In the genomic region with DNA sequence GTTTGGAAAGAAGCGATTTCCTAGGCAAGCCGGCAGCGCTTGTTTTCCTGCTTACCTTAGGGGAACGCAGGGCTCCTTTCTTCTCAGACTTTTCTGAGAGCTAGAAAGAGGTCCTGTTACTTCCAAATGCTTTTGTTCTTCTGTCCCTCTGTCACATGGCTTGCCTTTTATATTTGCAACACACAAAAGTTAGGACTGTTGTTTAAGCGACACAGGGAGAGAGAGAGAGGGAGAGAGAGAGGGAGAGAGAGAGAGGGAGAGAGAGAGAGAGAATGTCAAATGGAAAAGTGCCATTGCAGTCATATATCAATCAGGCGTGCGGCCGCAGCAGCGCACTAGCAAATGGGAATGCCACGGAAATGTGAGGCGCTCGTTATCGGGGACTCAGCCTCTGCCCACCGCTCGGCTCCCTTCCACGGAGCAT, we compare ENCODE assay signal across 8 cellular contexts. TPM values are rescaled to one million over a fixed set of nuclear protein-coding genes. Genes with fewer than 3 reads are reported as not detected.
A peak's percentile ranks its signal among the peaks of the same experiment; 100 is the strongest.
DNase-seq lines count a peak whose midpoint lies in the region; ATAC-seq and TF ChIP-seq lines count a peak whose summit lies in the region.

A gene with protein sequence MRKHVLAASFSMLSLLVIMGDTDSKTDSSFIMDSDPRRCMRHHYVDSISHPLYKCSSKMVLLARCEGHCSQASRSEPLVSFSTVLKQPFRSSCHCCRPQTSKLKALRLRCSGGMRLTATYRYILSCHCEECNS (minus strand): TSS at position 142 of the 424 bp plus-strand sequence. CDS start 14,745 bp downstream, outside the sequence.

- 1 to 20% (median 9%) methylated on average over 16 of the region's 16 CpGs for WGBS in heart left ventricle, 4 donors

- H3K36me3 ChIP-seq in heart left ventricle (no peaks in the 10 kb centered on the region), muscle layer of colon (ENCODE audit: insufficient read depth, low read length) (no peaks in the 10 kb centered on the region), vagina (no peaks in the 10 kb centered on the region)

- no peaks in the 10 kb centered on the region for H3K36me3 Mint-ChIP-seq in dendritic cell treated with granulocyte-macrophage colony-stimulating factor and Interleukin-4, amounts not matched to agents 40 ng/mL and 50 ng/mL, for 4 days (ENCODE audit: low read depth)

- TF ChIP-seq POLR2A in heart left ventricle (IDR thresholded peaks at IDR 0.05): no peak
- no peak for TF ChIP-seq POLR2A in vagina (IDR thresholded peaks at IDR 0.05)

- H3K27ac Mint-ChIP-seq in dendritic cell treated with granulocyte-macrophage colony-stimulating factor and Interleukin-4, amounts not matched to agents 40 ng/mL and 50 ng/mL, for 4 days: peak within 1 kb of the TSS; percentile 78

- intact Hi-C loops in heart left ventricle (cut with DNase I) (loop anchor here in 1 of 10 donors (10.0 kb wide), 1 partner anchor 52 kb away; no protein-coding TSS in a partner anchor), cardiac septum (cut with DNase I) (no loop called here), vagina (cut with DNase I) (no loop called here)
- intact Hi-C loops in dendritic cell treated with granulocyte-macrophage colony-stimulating factor and Interleukin-4, amounts not matched to agents 40 ng/mL and 50 ng/mL, for 4 days (cut with micrococcal nuclease): loop anchor here (5.0 kb wide), 2 partner anchors 39 to 54 kb away; no protein-coding TSS in a partner anchor

- no peak within 1 kb of the TSS for H3K27ac ChIP-seq in heart left ventricle
- H3K27ac ChIP-seq in muscle layer of colon (ENCODE audit: low read depth, low read length): no peak within 1 kb of the TSS
- H3K27ac ChIP-seq in vagina: no peak within 1 kb of the TSS

- H3K4me3 ChIP-seq in heart left ventricle (peak within 1 kb of the TSS in 10 of 12 donors; percentile 9 to 48 (median 35)), muscle layer of colon (ENCODE audit: low read depth in 1 of 2, low read length in 2 of 2) (peak within 1 kb of the TSS; percentile 7 to 48), vagina (peak within 1 kb of the TSS; percentile 33)

- peaks cover 4% of the 10 kb centered on the region for H3K27me3 Mint-ChIP-seq in dendritic cell treated with granulocyte-macrophage colony-stimulating factor and Interleukin-4, amounts not matched to agents 40 ng/mL and 50 ng/mL, for 4 days

- H3K4me1 Mint-ChIP-seq in dendritic cell treated with granulocyte-macrophage colony-stimulating factor and Interleukin-4, amounts not matched to agents 40 ng/mL and 50 ng/mL, for 4 days (ENCODE audit: low read depth): peaks cover 41% of the 10 kb centered on the region

- H3K9me3 ChIP-seq in heart left ventricle (no peaks in the 10 kb centered on the region), muscle layer of colon (ENCODE audit: low read length) (no peaks in the 10 kb centered on the region), vagina (no peaks in the 10 kb centered on the region)

- peaks cover 9% of the 10 kb centered on the region for H3K9me3 Mint-ChIP-seq in dendritic cell treated with granulocyte-macrophage colony-stimulating factor and Interleukin-4, amounts not matched to agents 40 ng/mL and 50 ng/mL, for 4 days

- TF ChIP-seq CTCF in heart left ventricle (IDR thresholded peaks at IDR 0.05) (no peak), vagina (IDR thresholded peaks at IDR 0.05) (no peak)

- H3K4me3 Mint-ChIP-seq in dendritic cell treated with granulocyte-macrophage colony-stimulating factor and Interleukin-4, amounts not matched to agents 40 ng/mL and 50 ng/mL, for 4 days: peak within 1 kb of the TSS; percentile 74

- no peak for DNase-seq in heart left ventricle
- DNase-seq in cardiac septum (ENCODE audit: low spot score): no peak
- no peak for DNase-seq in vagina (ENCODE audit: extremely low spot score in 2 of 2)
- no peak for DNase-seq in NCI-H1417 (lab: John Stamatoyannopoulos, UW)
- DNase-seq in mesenteric fat pad (ENCODE audit: low spot score): no peak
- no peak for DNase-seq in NCI-H345 treated with DMSO at 0.1 percent for 48 hours (lab: John Stamatoyannopoulos, UW; ENCODE audit: unreplicated experiment)

- peaks cover 0 to 74% (median 0%) of the 10 kb centered on the region in 9 donors for H3K27me3 ChIP-seq in heart left ventricle
- H3K27me3 ChIP-seq in muscle layer of colon (ENCODE audit: control insufficient read depth in 1 of 2, insufficient read depth in 2 of 2, low read length in 2 of 2): peaks cover 17 to 26% of the 10 kb centered on the region in 2 donors
- H3K27me3 ChIP-seq in vagina: no peaks in the 10 kb centered on the region

- H3K4me1 ChIP-seq in heart left ventricle (peaks cover 0 to 4% (median 0%) of the 10 kb centered on the region in 12 donors), muscle layer of colon (ENCODE audit: insufficient read depth, low read length) (peaks cover 10% of the 10 kb centered on the region), vagina (peaks cover 5% of the 10 kb centered on the region)

- ATAC-seq in heart left ventricle: peak in 1 of 4 donors; percentile 24

- no peak within 1 kb of the TSS for H3K9ac ChIP-seq in muscle layer of colon (ENCODE audit: low read length)

RNA-seq across cellular contexts. Expression of the gene that starts here (rescaled TPM):
- under 1 TPM in 3 of 9 donors, not detected in 6; 0.19 to 0.27 (median 0.21) TPM for total RNA-seq in heart left ventricle
- under 1 TPM in 1 of 2 donors, not detected in 1; 0.19 TPM for polyA plus RNA-seq in heart left ventricle
- 0.86 TPM for total RNA-seq in cardiac septum
- total RNA-seq in vagina: 3.7 TPM
- total RNA-seq in mesenteric fat pad: not detected
